Comparison of ENCODE assay signal across 19 cellular contexts in genomic region chr2:51031004-51031791, GRCh38. TPM values are rescaled to one million over a fixed set of nuclear protein-coding genes. Genes with fewer than 3 reads are reported as not detected.
DNase-seq lines count a peak whose midpoint lies in the region; ATAC-seq and TF ChIP-seq lines count a peak whose summit lies in the region.
"Had no signal": no experiment of that assay in that cellular context is flagged by ENCODE, and none has a peak within 500 bp of the region (broad histone marks: within the 10 kb centered on the region; RNA-seq: fewer than 3 reads in every experiment).

No MANE protein-coding gene starts in this region.

- ATAC-seq in left colon = no peak

- no peaks in the 10 kb centered on the region for H3K36me3 Mint-ChIP-seq in neural progenitor cell
- H3K36me3 Mint-ChIP-seq: CD14-positive monocyte, IgD-negative memory B cell had no signal

- H3K9me3 ChIP-seq in HUES48 (ENCODE audit: control insufficient read depth, insufficient read depth, low read length) (no peaks in the 10 kb centered on the region), endocrine pancreas (ENCODE audit: control insufficient read depth, low read length) (no peaks in the 10 kb centered on the region), neural progenitor cell (ENCODE audit: low read depth) (no peaks in the 10 kb centered on the region)
- H3K9me3 ChIP-seq: HAP-1, prostate gland had no signal

- peaks cover 14% of the 10 kb centered on the region for H3F3A ChIP-seq in neural progenitor cell (ENCODE audit: low read depth)

- H3K9ac ChIP-seq in HUES48 (ENCODE audit: low read depth, low read length) = peak overlapping the region; percentile 53
- H3K9ac ChIP-seq in endocrine pancreas (ENCODE audit: control insufficient read depth, insufficient read depth, low read length) = peak overlapping the region; percentile 27
- peak overlapping the region; percentile 18 for H3K9ac ChIP-seq in neural progenitor cell

- peak overlapping the region; percentile 95 for H3K4me2 ChIP-seq in neural progenitor cell

- H3K4me1 ChIP-seq in HUES48 (ENCODE audit: control insufficient read depth, insufficient read depth, low read length) (peaks cover 19% of the 10 kb centered on the region), endocrine pancreas (ENCODE audit: control insufficient read depth, insufficient read depth, low read length) (peaks cover 7% of the 10 kb centered on the region), neural progenitor cell (peaks cover 26% of the 10 kb centered on the region)
- H3K4me1 ChIP-seq: HAP-1, prostate gland had no signal

- no peak for TF ChIP-seq CTCF in neural progenitor cell (IDR thresholded peaks at IDR 0.05)

- no peaks in the 10 kb centered on the region for H4K20me1 ChIP-seq in neural progenitor cell (ENCODE audit: low read depth)

- no peaks in the 10 kb centered on the region for H3K79me2 ChIP-seq in neural progenitor cell (ENCODE audit: low read depth)

- H2AFZ ChIP-seq in neural progenitor cell (replicated peaks) = peak overlapping the region; percentile 98

- peaks cover 9% of the 10 kb centered on the region for H3K4me1 Mint-ChIP-seq in neural progenitor cell
- H3K4me1 Mint-ChIP-seq: IgD-negative memory B cell had no signal

- peaks cover 2% of the 10 kb centered on the region for H3K9me3 Mint-ChIP-seq in neural progenitor cell

- no peak overlapping the region for H3K27ac Mint-ChIP-seq in neural progenitor cell
- H3K27ac Mint-ChIP-seq: CD14-positive monocyte; IgD-negative memory B cell; stimulated activated naive CD8-positive, alpha-beta T cell treated with anti-CD3 and anti-CD28 coated beads, Interleukin-15, Interleukin-2, amounts not matched to agents 100 ng/mL and 50 ng/mL, for 24 hours had no signal

- H3K27ac ChIP-seq in HUES48 (ENCODE audit: low read depth, low read length) = peak overlapping the region; percentile 64
- no peak overlapping the region for H3K27ac ChIP-seq in neural progenitor cell
- H3K27ac ChIP-seq in substantia nigra (ENCODE audit: low read depth, low read length, poor library complexity, severe bottlenecking) = no peak overlapping the region
- H3K27ac ChIP-seq: prostate gland had no signal

- peaks cover 7% of the 10 kb centered on the region for H3K27me3 Mint-ChIP-seq in neural progenitor cell (ENCODE audit: insufficient read depth, low read depth)

- H3K4me3 ChIP-seq in HUES48 (ENCODE audit: low read depth, low read length) = peak overlapping the region; percentile 73
- H3K4me3 ChIP-seq in endocrine pancreas (ENCODE audit: control insufficient read depth, insufficient read depth, low read length) = peak overlapping the region; percentile 94
- peak overlapping the region; percentile 83 for H3K4me3 ChIP-seq in neural progenitor cell
- H3K4me3 ChIP-seq: prostate gland had no signal

- intact Hi-C loops in left colon (cut with DNase I, micrococcal nuclease) = no loop called here

- DNase-seq in NCI-H1694 treated with DMSO at 0.1 percent for 48 hours (lab: John Stamatoyannopoulos, UW) = peak; percentile 60
- DNase-seq in neural progenitor cell (ENCODE audit: low spot score) = no peak
- DNase-seq in left colon = no peak
- no peak for DNase-seq in substantia nigra (lab: John Stamatoyannopoulos, UW)
- DNase-seq in cerebellum (ENCODE audit: low spot score) = no peak
- DNase-seq: activated naive CD4-positive, alpha-beta T cell; effector CD4-positive, alpha-beta T cell; MV-4-11; RPMI8226; stimulated activated CD4-positive, alpha-beta T cell treated with anti-CD3 and anti-CD28 coated beads, Interleukin-12 subunit alpha, Interleukin-12 subunit beta, amount 100 ng/mL, for 4 hours had no signal

- peak overlapping the region; percentile 91 for H3K4me3 Mint-ChIP-seq in neural progenitor cell
- H3K4me3 Mint-ChIP-seq: IgD-negative memory B cell; stimulated activated naive CD8-positive, alpha-beta T cell treated with anti-CD3 and anti-CD28 coated beads, Interleukin-15, Interleukin-2, amounts not matched to agents 100 ng/mL and 50 ng/mL, for 24 hours had no signal

- H3K36me3 ChIP-seq in HUES48 (ENCODE audit: control insufficient read depth, insufficient read depth, low read length) (peaks cover 9% of the 10 kb centered on the region), endocrine pancreas (ENCODE audit: control insufficient read depth, insufficient read depth, low read length) (peaks cover 6% of the 10 kb centered on the region), neural progenitor cell (no peaks in the 10 kb centered on the region)
- H3K36me3 ChIP-seq: HAP-1, prostate gland had no signal

- H3K27me3 ChIP-seq in HUES48 (ENCODE audit: control insufficient read depth, insufficient read depth, low read length) (no peaks in the 10 kb centered on the region), endocrine pancreas (ENCODE audit: control insufficient read depth, insufficient read depth, low read length) (no peaks in the 10 kb centered on the region), neural progenitor cell (no peaks in the 10 kb centered on the region)

RNA-seq across cellular contexts. Expression of gene NRXN1, which starts 0.7 kb away (rescaled TPM):
- total RNA-seq in neural progenitor cell (ENCODE audit: low replicate concordance) = 26.9 and 51.0 TPM in 2 replicates
- 1 to 10 TPM; 2.6 to 6.1 TPM for total RNA-seq in left colon
- 894 TPM for total RNA-seq in cerebellum
- total RNA-seq: fibroblast of villous mesenchyme; T-helper 1 cell treated with Interleukin-12 subunit alpha and Interleukin-12 subunit beta and Interleukin-4 antibody, amounts not matched to agents 30 ng/mL and 1 ng/mL, for 36 hours had no signal

Comparison
In these comparisons a context has a peak if more than half of its experiments do, and no peak if none do; other contexts are left out.
1. RNA of gene NRXN1, which starts 0.7 kb away (total RNA-seq): 894 TPM in cerebellum (single experiment); 26.9 to 51.0 TPM in neural progenitor cell and 2.6 to 6.1 TPM in left colon; every median in the first group is over 10 times any median in the second.
2. Peak in every context shown above with its lines, with median percentiles within 50 percentile points of each other: H3K4me3 ChIP-seq and H3K9ac ChIP-seq.